ENCODE assay signal across 16 cellular contexts in genomic region chr9:97504381-97505216, GRCh38. TPM values are rescaled to one million over a fixed set of nuclear protein-coding genes. Genes with fewer than 3 reads are reported as not detected.
A peak's percentile ranks its signal among the peaks of the same experiment; 100 is the strongest.
DNase-seq lines count a peak whose midpoint lies in the region; ATAC-seq and TF ChIP-seq lines count a peak whose summit lies in the region.
"Had no signal": no experiment of that assay in that cellular context is flagged by ENCODE, and none has a peak within 500 bp of the region (broad histone marks: within the 10 kb centered on the region; RNA-seq: fewer than 3 reads in every experiment).

No MANE protein-coding gene starts in this region.

- H3K4me1 Mint-ChIP-seq in MCF 10A (ENCODE audit: insufficient read depth, unreplicated experiment) = no peaks in the 10 kb centered on the region

- DNase-seq in breast epithelium (ENCODE audit: low spot score in 2 of 2) (no peak), MCF 10A (ENCODE audit: unreplicated experiment) (no peak), uterus (peak in 1 of 2 donors; percentile 46), DMS79 treated with DMSO at 0.1 percent for 48 hours (lab: John Stamatoyannopoulos, UW) (no peak)
- DNase-seq: activated CD4-positive, CD25-positive, alpha-beta regulatory T cell; HCEC 1CT; kidney; NCI-H2227 treated with DMSO at 0.1 percent for 48 hours; stimulated activated naive CD4-positive, alpha-beta T cell treated with Interleukin-2 at 50 U/mL for 16 hours had no signal

- H3K27me3 ChIP-seq in breast epithelium (no peaks in the 10 kb centered on the region), endocrine pancreas (ENCODE audit: control insufficient read depth, insufficient read depth, low read length) (no peaks in the 10 kb centered on the region), uterus (no peaks in the 10 kb centered on the region)

- H3K36me3 Mint-ChIP-seq in MCF 10A (ENCODE audit: insufficient read depth, unreplicated experiment) = no peaks in the 10 kb centered on the region
- H3K36me3 Mint-ChIP-seq: neural progenitor cell had no signal

- H3K27ac ChIP-seq in breast epithelium = peak overlapping the region; percentile 35 to 69
- peak overlapping the region; percentile 58 for H3K27ac ChIP-seq in mesodermal cell (ENCODE audit: low read depth, low read length, severe bottlenecking)
- peak overlapping the region; percentile 93 to 94 for H3K27ac ChIP-seq in uterus
- H3K27ac ChIP-seq: A549, neural progenitor cell had no signal

- peak overlapping the region; percentile 51 for H3K9ac ChIP-seq in endocrine pancreas (ENCODE audit: control insufficient read depth, insufficient read depth, low read length)
- H3K9ac ChIP-seq: neural progenitor cell had no signal

- CTCF ChIA-PET in MCF 10A (lab: Yijun Ruan, JAX) = interaction anchor here (1.0 to 6.2 kb wide), 2 partner anchors 36 to 94 kb away, joined by 3 to 34 read pairs; no protein-coding TSS in a partner anchor

- H3K4me3 Mint-ChIP-seq in MCF 10A (ENCODE audit: unreplicated experiment) = no peak overlapping the region
- H3K4me3 Mint-ChIP-seq: central memory CD8-positive, alpha-beta T cell; neural progenitor cell had no signal

- H3K9me3 ChIP-seq in breast epithelium (no peaks in the 10 kb centered on the region), endocrine pancreas (ENCODE audit: control insufficient read depth, low read length) (no peaks in the 10 kb centered on the region), mesodermal cell (ENCODE audit: control insufficient read depth, low read length) (no peaks in the 10 kb centered on the region), uterus (no peaks in the 10 kb centered on the region)
- H3K9me3 ChIP-seq: A549 had no signal

- no TSS peak for BruUV-seq in MCF 10A (replicated peaks; lab: Mats Ljungman, UMichigan)

- H3K27me3 Mint-ChIP-seq in MCF 10A (ENCODE audit: insufficient read depth, unreplicated experiment) = peaks cover 14% of the 10 kb centered on the region

- TF ChIP-seq POLR2A in breast epithelium (IDR thresholded peaks at IDR 0.05) = no peak
- TF ChIP-seq POLR2A in uterus (IDR thresholded peaks at IDR 0.05) = no peak

- H3K36me3 ChIP-seq in breast epithelium (no peaks in the 10 kb centered on the region), endocrine pancreas (ENCODE audit: control insufficient read depth, insufficient read depth, low read length) (no peaks in the 10 kb centered on the region), mesodermal cell (ENCODE audit: control insufficient read depth, insufficient read depth, low read length) (no peaks in the 10 kb centered on the region), uterus (no peaks in the 10 kb centered on the region)
- H3K36me3 ChIP-seq: neural progenitor cell had no signal

- no peaks in the 10 kb centered on the region for H3K9me3 Mint-ChIP-seq in MCF 10A (ENCODE audit: unreplicated experiment)
- H3K9me3 Mint-ChIP-seq: central memory CD8-positive, alpha-beta T cell had no signal

- H3K4me1 ChIP-seq in breast epithelium (no peaks in the 10 kb centered on the region), endocrine pancreas (ENCODE audit: control insufficient read depth, insufficient read depth, low read length) (peaks cover 29% of the 10 kb centered on the region), mesodermal cell (ENCODE audit: control insufficient read depth, insufficient read depth, low read length, poor library complexity, severe bottlenecking) (peaks cover 18% of the 10 kb centered on the region), uterus (no peaks in the 10 kb centered on the region)

- 69 to 85% methylated on average over 5 to 6 of the region's 8 CpGs for WGBS in mesodermal cell (ENCODE audit: insufficient coverage in 2 of 2), 2 experiments

- no peak overlapping the region for H3K27ac Mint-ChIP-seq in MCF 10A (ENCODE audit: low read depth, unreplicated experiment)
- H3K27ac Mint-ChIP-seq: neural progenitor cell had no signal

- POLR2A ChIA-PET in MCF 10A (lab: Yijun Ruan, JAX) = interaction anchor here (0.6 kb wide), 1 partner anchor 163 kb away, joined by 4 read pairs; no protein-coding TSS in a partner anchor

- H3K4me3 ChIP-seq in breast epithelium (no peak overlapping the region), endocrine pancreas (ENCODE audit: control insufficient read depth, insufficient read depth, low read length) (peak overlapping the region; percentile 86), mesodermal cell (ENCODE audit: extremely low read depth, insufficient read depth, low read length, poor library complexity, severe bottlenecking) (no peak overlapping the region), uterus (peak overlapping the region in 1 of 2 donors; percentile 6)
- H3K4me3 ChIP-seq: A549, neural progenitor cell had no signal

- TF ChIP-seq CTCF in breast epithelium (IDR thresholded peaks at IDR 0.05) (no peak), MCF 10A (IDR thresholded peaks at IDR 0.05; ENCODE audit: unreplicated experiment) (no peak), uterus (IDR thresholded peaks at IDR 0.05) (no peak)

- intact Hi-C loops in breast epithelium (cut with DNase I; ENCODE audit: low total_unique reads) = no loop called here
- intact Hi-C loops in MCF 10A (cut with micrococcal nuclease) = no loop called here
- intact Hi-C loops in uterus (cut with DNase I; ENCODE audit: low total_unique reads) = no loop called here

- ATAC-seq in HG03469 (IDR thresholded peaks at IDR 0.05; ENCODE audit: unreplicated experiment) = no peak
- no peak for ATAC-seq in HG03565 (IDR thresholded peaks at IDR 0.05; ENCODE audit: unreplicated experiment)
- ATAC-seq: A549 had no signal

RNA-seq across cellular contexts. Expression of gene TMOD1, which starts 3.1 kb away (rescaled TPM):
- 10 to 100 TPM; 10.4 to 15.4 (median 13.9) TPM for total RNA-seq in breast epithelium
- total RNA-seq in MCF 10A (2022) = 0.26 TPM in 1 of 2 replicates, not detected in the other
- 11.8 TPM for polyA plus RNA-seq in mesodermal cell (2013, experiment 1 of 2)
- polyA plus RNA-seq in mesodermal cell (2013, experiment 2 of 2) = 14.9 TPM
- total RNA-seq in uterus = 10 to 100 TPM in 3 of 4 donors, 1 to 10 TPM in 1; 5.9 to 93.7 (median 22.2) TPM
